ENCODE assay signal across 9 cellular contexts in genomic region chr17:17495448-17496188, GRCh38. TPM values are rescaled to one million over a fixed set of nuclear protein-coding genes. Genes with fewer than 3 reads are reported as not detected.
DNase-seq lines count a peak whose midpoint lies in the region; ATAC-seq and TF ChIP-seq lines count a peak whose summit lies in the region.
"Had no signal": no experiment of that assay in that cellular context is flagged by ENCODE, and none has a peak within 500 bp of the region (broad histone marks: within the 10 kb centered on the region; RNA-seq: fewer than 3 reads in every experiment).

No MANE protein-coding gene starts in this region.

- no peak for TF ChIP-seq CTCF in GM20000 (IDR thresholded peaks at IDR 0.05; ENCODE audit: extremely low read depth, missing control alignments)

- peak overlapping the region; percentile 60 for H3K4me3 ChIP-seq in ectodermal cell (ENCODE audit: insufficient read depth, low read depth, low read length)
- H3K4me3 ChIP-seq: SJCRH30 had no signal

- ATAC-seq in T-cell (replicated peaks in 1 of 4) (peak; percentile 9 to 21 (median 16)), memory B cell (ENCODE audit: low read depth) (no peak), GM19328 (IDR thresholded peaks at IDR 0.05; ENCODE audit: unreplicated experiment) (no peak), HG03354 (IDR thresholded peaks at IDR 0.05; ENCODE audit: poor library complexity, severe bottlenecking, unreplicated experiment) (no peak)

- H3K36me3 ChIP-seq in ectodermal cell (ENCODE audit: control insufficient read depth, insufficient read depth, low read length): peaks cover 10% of the 10 kb centered on the region

- H3K27ac Mint-ChIP-seq in T-cell (peak overlapping the region in 1 of 2 donors; percentile 16), memory B cell (peak overlapping the region; percentile 33)

- CTCF ChIA-PET in T-cell (lab: Charles Lee): interaction anchor here (0.6 to 2.5 kb wide), 7 partner anchors 83 to 1071 kb away, joined by 3 to 18 read pairs (median 5); no protein-coding TSS in a partner anchor

- H3K4me1 ChIP-seq in ectodermal cell (ENCODE audit: control insufficient read depth, insufficient read depth, low read length): peaks cover 22% of the 10 kb centered on the region
- H3K4me1 ChIP-seq: SJCRH30 had no signal

- peak overlapping the region; percentile 76 to 85 (median 80) for H3K4me3 Mint-ChIP-seq in T-cell
- H3K4me3 Mint-ChIP-seq in memory B cell: peak overlapping the region; percentile 93

- H3K36me3 Mint-ChIP-seq in T-cell (peaks cover 8% of the 10 kb centered on the region), memory B cell (peaks cover 3% of the 10 kb centered on the region)

- H3K9me3 ChIP-seq in ectodermal cell (ENCODE audit: control insufficient read depth, low read length): no peaks in the 10 kb centered on the region

- peaks cover 5 to 7% of the 10 kb centered on the region in 2 donors for H3K27me3 Mint-ChIP-seq in T-cell
- peaks cover 4% of the 10 kb centered on the region for H3K27me3 Mint-ChIP-seq in memory B cell

- H3K4me1 Mint-ChIP-seq in T-cell (peaks cover 6 to 16% (median 12%) of the 10 kb centered on the region in 3 donors), memory B cell (peaks cover 10% of the 10 kb centered on the region)

- H3K9me3 Mint-ChIP-seq in T-cell: no peaks in the 10 kb centered on the region
- no peaks in the 10 kb centered on the region for H3K9me3 Mint-ChIP-seq in memory B cell

- H3K27ac ChIP-seq in ectodermal cell (ENCODE audit: insufficient read depth, low read depth, low read length, poor library complexity, severe bottlenecking) (no peak overlapping the region), temporal lobe (ENCODE audit: low read depth, low read length) (peak overlapping the region; percentile 74)
- H3K27ac ChIP-seq: SJCRH30 had no signal

- DNase-seq in GM20000 (ENCODE audit: low spot score) (peak; percentile 75), T-cell (peak in 15 of 34 experiments; percentile 11 to 31 (median 17)), memory B cell (ENCODE audit: low spot score in 2 of 2) (peak in 1 of 2 donors; percentile 33), glomerular visceral epithelial cell (ENCODE audit: extremely low spot score) (no peak)

- H3K27me3 ChIP-seq in ectodermal cell (ENCODE audit: control insufficient read depth, insufficient read depth, low read length, poor library complexity, severe bottlenecking): peaks cover 33% of the 10 kb centered on the region
- H3K27me3 ChIP-seq: SJCRH30 had no signal

- 4% methylated on average over 77 of the region's 77 CpGs for WGBS in ectodermal cell, 2 experiments

- POLR2A ChIA-PET in T-cell (lab: Charles Lee): no interaction called here

RNA-seq across cellular contexts. Expression of gene RASD1, which starts 0.6 kb away (rescaled TPM):
- total RNA-seq in T-cell (1 to 10 TPM in 4 of 5 donors, under 1 TPM in 1; 0.70 to 2.9 (median 2.0) TPM), temporal lobe (7.4 TPM)
- 2.5 TPM for polyA plus RNA-seq in ectodermal cell (2013, experiment 1 of 4)
- polyA plus RNA-seq in ectodermal cell (2013, experiment 2 of 4): 2.9 TPM
- 2.6 TPM for polyA plus RNA-seq in ectodermal cell (2013, experiment 3 of 4)
- polyA plus RNA-seq in ectodermal cell (2013, experiment 4 of 4): 3.6 TPM
- total RNA-seq: SJCRH30 had no signal

RNA-seq across cellular contexts. Expression of gene MED9, which starts 18.8 kb away (rescaled TPM):
- total RNA-seq in T-cell (10 to 100 TPM; 16.6 to 20.3 (median 19.1) TPM), temporal lobe (10.8 TPM)
- polyA plus RNA-seq in ectodermal cell (2013, experiment 1 of 4): 20.9 TPM
- polyA plus RNA-seq in ectodermal cell (2013, experiment 2 of 4): 21.5 TPM
- polyA plus RNA-seq in ectodermal cell (2013, experiment 3 of 4): 21.1 TPM
- polyA plus RNA-seq in ectodermal cell (2013, experiment 4 of 4): 22.0 TPM

Comparison
In these comparisons a context has a peak if more than half of its experiments do, and no peak if none do; other contexts are left out.
1. ATAC-seq: peak in T-cell (4 of 4); none in memory B cell (single experiment), GM19328 (single experiment) and HG03354 (single experiment).